Comparison of ENCODE assay signal across 1 cellular context in genomic region chr6:13431059-13431656, GRCh38.
TF ChIP-seq lines count a peak whose summit lies in the region.

No MANE protein-coding gene starts in this region.

TF ChIP-seq in GM12878, 131 proteins besides CTCF, POLR2A, EP300 and RAD21 (continued from another document):
- TF ChIP-seq ZBTB40 (IDR thresholded peaks at IDR 0.05; ENCODE audit: borderline replicate concordance) (no peak), HDAC2 (IDR thresholded peaks at IDR 0.05) (no peak), PBX3 (IDR thresholded peaks at IDR 0.05; ENCODE audit: insufficient replicate concordance, low read depth, low read length) (no peak), ZNF274 (IDR thresholded peaks at IDR 0.05; ENCODE audit: insufficient read depth, insufficient read length) (no peak), TCF3 (IDR thresholded peaks at IDR 0.05; ENCODE audit: borderline replicate concordance, insufficient read depth, low read depth, low read length) (0 out of 2 replicates have a peak, but pooled peaks have one; percentile 29), TAF1 (IDR thresholded peaks at IDR 0.05; ENCODE audit: borderline replicate concordance, low read depth, low read length) (no peak), ESRRA (IDR thresholded peaks at IDR 0.05; ENCODE audit: low read length) (no peak), SP1 (IDR thresholded peaks at IDR 0.05; ENCODE audit: low read depth, low read length) (no peak), IKZF1 (conservative IDR thresholded peaks at IDR 0.05) (0 out of 2 replicates have a peak, but pooled peaks have one; percentile 31), FOXK2 (IDR thresholded peaks at IDR 0.05) (no peak), CEBPZ (IDR thresholded peaks at IDR 0.05; ENCODE audit: low read depth, low read length) (no peak), HDGF (IDR thresholded peaks at IDR 0.05) (no peak), CHD4 (IDR thresholded peaks at IDR 0.05) (no peak), MAX (IDR thresholded peaks at IDR 0.05; ENCODE audit: low read depth, low read length) (no peak; the same call in 1 of the 2 replicates), WRNIP1 (IDR thresholded peaks at IDR 0.05; ENCODE audit: borderline replicate concordance, low read depth, low read length) (no peak), CUX1 (IDR thresholded peaks at IDR 0.05; ENCODE audit: insufficient replicate concordance, low read depth, low read length) (no peak), MTA2 (IDR thresholded peaks at IDR 0.05; ENCODE audit: low read depth) (peak; percentile 15; the same call in 1 of the 2 replicates), SMAD1 (IDR thresholded peaks at IDR 0.05; ENCODE audit: low read depth, partially characterized antibody) (no peak), CREB1 (IDR thresholded peaks at IDR 0.05; ENCODE audit: low read depth) (no peak), IRF3 (IDR thresholded peaks at IDR 0.05) (no peak), DPF2 (IDR thresholded peaks at IDR 0.05) (peak; percentile 53; the same call in 1 of the 2 replicates), POLR2AphosphoS2 (IDR thresholded peaks at IDR 0.05; ENCODE audit: low read depth, low read length) (no peak), YBX1 (IDR thresholded peaks at IDR 0.05) (no peak), ZNF622 (IDR thresholded peaks at IDR 0.05) (no peak), NR2C2 (IDR thresholded peaks at IDR 0.05; ENCODE audit: borderline replicate concordance, control insufficient read depth, insufficient read length, low read depth) (no peak)
